In genomic region chr19:48739835-48740704, GRCh38 we compare ENCODE assay signal across 10 cellular contexts. TPM values are rescaled to one million over a fixed set of nuclear protein-coding genes. Genes with fewer than 3 reads are reported as not detected.
A peak's percentile ranks its signal among the peaks of the same experiment; 100 is the strongest.
DNase-seq lines count a peak whose midpoint lies in the region; ATAC-seq and TF ChIP-seq lines count a peak whose summit lies in the region.
"Had no signal": no experiment of that assay in that cellular context is flagged by ENCODE, and none has a peak within 500 bp of the region (broad histone marks: within the 10 kb centered on the region; RNA-seq: fewer than 3 reads in every experiment).

TSS of gene RASIP1 (minus strand) at chr19:48740610. CDS start at chr19:48740282, 328 bp downstream.

- H3K27ac Mint-ChIP-seq in endothelial cell (ENCODE audit: unreplicated experiment) (peak within 1 kb of the TSS; percentile 89), nephron (no peak within 1 kb of the TSS)

- H3K4me1 Mint-ChIP-seq in endothelial cell (ENCODE audit: unreplicated experiment) (peaks cover 33% of the 10 kb centered on the region), nephron (peaks cover 13% of the 10 kb centered on the region)

- no peaks in the 10 kb centered on the region for H3K4me1 ChIP-seq in ACC112 (ENCODE audit: control insufficient read depth, insufficient read depth, low read length, unreplicated experiment)

- no peaks in the 10 kb centered on the region; the same call in 1 of the 2 replicates for H3K27me3 ChIP-seq in ACC112 (ENCODE audit: insufficient read depth, low read length)

- TF ChIP-seq CTCF in endothelial cell (IDR thresholded peaks at IDR 0.05; ENCODE audit: unreplicated experiment) (no peak), nephron (IDR thresholded peaks at IDR 0.05; ENCODE audit: unreplicated experiment in 3 of 3) (no peak)

- no peaks in the 10 kb centered on the region for H3K36me3 ChIP-seq in ACC112 (ENCODE audit: insufficient read depth, low read length)

- ATAC-seq in HG03039 (IDR thresholded peaks at IDR 0.05; ENCODE audit: unreplicated experiment): no peak
- no peak for ATAC-seq in HG02642 (IDR thresholded peaks at IDR 0.05; ENCODE audit: poor library complexity, unreplicated experiment)

- DNase-seq in NCI-H2171 treated with DMSO at 0.1 percent for 48 hours (lab: John Stamatoyannopoulos, UW) (peak; percentile 64), endothelial cell (ENCODE audit: low spot score) (peak; percentile 80), dedifferentiated amniotic fluid mesenchymal stem cell (ENCODE audit: extremely low spot score) (no peak), NCI-H1930 (lab: John Stamatoyannopoulos, UW) (no peak)
- DNase-seq: cortex of kidney, GF-D8 had no signal

- H3K9me3 Mint-ChIP-seq in endothelial cell (ENCODE audit: unreplicated experiment) (no peaks in the 10 kb centered on the region), nephron (no peaks in the 10 kb centered on the region)

- H3K4me3 Mint-ChIP-seq in endothelial cell (ENCODE audit: unreplicated experiment) (peak within 1 kb of the TSS; percentile 98), nephron (peak within 1 kb of the TSS; percentile 66 to 73 (median 70))

- H3K4me3 ChIP-seq in ACC112 (ENCODE audit: low read depth, low read length): peak within 1 kb of the TSS; percentile 67

- no peak within 1 kb of the TSS for H3K27ac ChIP-seq in ACC112 (ENCODE audit: low read depth, low read length)

- H3K27me3 Mint-ChIP-seq in endothelial cell (ENCODE audit: unreplicated experiment): peaks cover 28% of the 10 kb centered on the region
- peaks cover 16% of the 10 kb centered on the region for H3K27me3 Mint-ChIP-seq in nephron (ENCODE audit: low read depth)

- no peaks in the 10 kb centered on the region for H3K79me2 ChIP-seq in ACC112 (ENCODE audit: control insufficient read depth, insufficient read depth, low read length, unreplicated experiment)

- H3K36me3 Mint-ChIP-seq in endothelial cell (ENCODE audit: low read depth, unreplicated experiment): peaks cover 24% of the 10 kb centered on the region
- no peaks in the 10 kb centered on the region for H3K36me3 Mint-ChIP-seq in nephron (ENCODE audit: low read depth)

- H2AFZ ChIP-seq in ACC112 (ENCODE audit: low read length, unreplicated experiment): peak within 1 kb of the TSS; percentile 68

RNA-seq across cellular contexts. Expression of gene RASIP1, which starts in this region (rescaled TPM):
- 192 TPM for total RNA-seq in endothelial cell (ENCODE audit: unreplicated experiment)

Comparison
In these comparisons a context has a peak if more than half of its experiments do, and no peak if none do; other contexts are left out.
1. DNase-seq: peak in NCI-H2171 treated with DMSO at 0.1 percent for 48 hours (single experiment) and endothelial cell (single experiment); none in dedifferentiated amniotic fluid mesenchymal stem cell (single experiment) and NCI-H1930 (0 of 2).